8 cellular contexts compared by ENCODE assay signal in the genomic region with DNA sequence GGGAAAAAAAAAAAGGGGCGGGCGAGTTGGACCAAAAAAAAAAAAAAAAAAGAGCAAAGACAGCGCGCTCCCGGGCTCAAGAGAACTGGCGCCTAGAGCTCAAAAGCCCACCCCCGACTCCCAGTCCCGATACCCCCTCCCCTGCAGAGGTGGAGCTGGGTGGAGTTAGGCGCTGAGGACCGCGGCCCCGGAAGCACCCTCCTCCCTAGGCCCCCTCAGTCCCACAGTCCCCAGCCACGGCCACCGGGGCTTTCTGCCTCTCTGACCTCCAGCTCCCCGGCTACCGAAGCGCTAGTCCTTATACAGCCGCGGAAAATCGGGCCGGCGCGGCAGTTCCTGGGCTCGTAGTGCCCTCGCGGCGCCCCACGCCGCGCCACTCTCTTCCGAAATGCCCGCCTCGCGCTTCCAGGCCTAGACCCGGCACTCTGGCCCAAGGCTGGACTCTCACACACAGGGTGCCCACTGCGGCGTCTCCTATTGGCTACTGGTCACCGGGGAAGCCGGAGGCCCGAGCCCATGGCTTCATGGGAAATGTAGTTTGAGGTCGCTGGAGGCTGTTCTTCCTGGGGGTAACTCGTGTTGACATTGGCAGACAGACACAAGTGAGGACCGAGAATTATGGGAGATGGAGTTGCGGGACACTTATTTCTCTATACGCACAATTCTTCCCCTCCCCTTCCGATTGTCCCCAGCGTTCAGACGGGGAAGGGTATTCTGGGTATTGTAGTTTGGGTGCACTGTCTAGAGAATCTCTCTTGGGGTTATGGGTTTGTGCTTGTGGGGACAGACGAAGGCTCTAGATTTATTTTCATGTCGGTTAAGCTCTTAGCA. TPM values are rescaled to one million over a fixed set of nuclear protein-coding genes. Genes with fewer than 3 reads are reported as not detected.
DNase-seq lines count a peak whose midpoint lies in the region; ATAC-seq and TF ChIP-seq lines count a peak whose summit lies in the region.

A gene with protein sequence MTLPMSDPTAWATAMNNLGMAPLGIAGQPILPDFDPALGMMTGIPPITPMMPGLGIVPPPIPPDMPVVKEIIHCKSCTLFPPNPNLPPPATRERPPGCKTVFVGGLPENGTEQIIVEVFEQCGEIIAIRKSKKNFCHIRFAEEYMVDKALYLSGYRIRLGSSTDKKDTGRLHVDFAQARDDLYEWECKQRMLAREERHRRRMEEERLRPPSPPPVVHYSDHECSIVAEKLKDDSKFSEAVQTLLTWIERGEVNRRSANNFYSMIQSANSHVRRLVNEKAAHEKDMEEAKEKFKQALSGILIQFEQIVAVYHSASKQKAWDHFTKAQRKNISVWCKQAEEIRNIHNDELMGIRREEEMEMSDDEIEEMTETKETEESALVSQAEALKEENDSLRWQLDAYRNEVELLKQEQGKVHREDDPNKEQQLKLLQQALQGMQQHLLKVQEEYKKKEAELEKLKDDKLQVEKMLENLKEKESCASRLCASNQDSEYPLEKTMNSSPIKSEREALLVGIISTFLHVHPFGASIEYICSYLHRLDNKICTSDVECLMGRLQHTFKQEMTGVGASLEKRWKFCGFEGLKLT (minus strand): TSS at position 427 of the 831 bp plus-strand sequence. CDS start 199,993 bp downstream, outside the sequence.

- CTCF ChIA-PET in RWPE1 (lab: Yijun Ruan, JAX): interaction anchor here (0.6 kb wide), 2 partner anchors 37 to 748 kb away, joined by 3 read pairs; no protein-coding TSS in a partner anchor

- intact Hi-C loops in natural killer cell (cut with micrococcal nuclease): no loop called here

- peak within 1 kb of the TSS; percentile 67 for H3K4me3 ChIP-seq in LNCaP clone FGC (ENCODE audit: low read depth, low read length)

- H3K27ac ChIP-seq in RWPE1: peak within 1 kb of the TSS; percentile 73

- POLR2A ChIA-PET in RWPE1 (lab: Yijun Ruan, JAX; ENCODE audit: low non-redundant PET): no interaction called here

- no peaks in the 10 kb centered on the region for H3K9me3 Mint-ChIP-seq in activated T-helper 17 cell treated with anti-CD3 and anti-CD28 coated beads, Interleukin-2, amount 50 U/mL, for 72 hours
- no peaks in the 10 kb centered on the region for H3K9me3 Mint-ChIP-seq in natural killer cell

- no peak for TF ChIP-seq CTCF in LNCaP clone FGC (IDR thresholded peaks at IDR 0.05; ENCODE audit: control insufficient read depth, extremely low read depth, insufficient read depth)
- no peak for TF ChIP-seq CTCF in RWPE1 (conservative IDR thresholded peaks at IDR 0.05; ENCODE audit: low read depth)
- no peak for TF ChIP-seq CTCF in natural killer cell (IDR thresholded peaks at IDR 0.05)

- peak; percentile 98 for ATAC-seq in activated T-helper 17 cell treated with anti-CD3 and anti-CD28 coated beads, Interleukin-2, amount 50 U/mL, for 72 hours (replicated peaks)
- peak; percentile 94 to 98 (median 94) for ATAC-seq in natural killer cell
- peak; percentile 99 for ATAC-seq in stimulated activated naive CD8-positive, alpha-beta T cell treated with anti-CD3 and anti-CD28 coated beads, Interleukin-15, Interleukin-2, amounts not matched to agents 100 U/mL and 50 U/mL, for 24 hours

- H3K4me1 Mint-ChIP-seq in activated T-helper 17 cell treated with anti-CD3 and anti-CD28 coated beads, Interleukin-2, amount 50 U/mL, for 72 hours: no peaks in the 10 kb centered on the region
- peaks cover 7 to 10% of the 10 kb centered on the region in 2 donors for H3K4me1 Mint-ChIP-seq in natural killer cell

- H3K27ac Mint-ChIP-seq in activated T-helper 17 cell treated with anti-CD3 and anti-CD28 coated beads, Interleukin-2, amount 50 U/mL, for 72 hours: peak within 1 kb of the TSS; percentile 70
- no peak within 1 kb of the TSS for H3K27ac Mint-ChIP-seq in natural killer cell

- no peaks in the 10 kb centered on the region for H3K27me3 Mint-ChIP-seq in activated T-helper 17 cell treated with anti-CD3 and anti-CD28 coated beads, Interleukin-2, amount 50 U/mL, for 72 hours
- H3K27me3 Mint-ChIP-seq in natural killer cell (ENCODE audit: low read depth in 2 of 2): peaks cover 4 to 13% of the 10 kb centered on the region in 2 donors

- H3K36me3 Mint-ChIP-seq in activated T-helper 17 cell treated with anti-CD3 and anti-CD28 coated beads, Interleukin-2, amount 50 U/mL, for 72 hours (ENCODE audit: low read depth): peaks cover 21% of the 10 kb centered on the region
- H3K36me3 Mint-ChIP-seq in natural killer cell: no peaks in the 10 kb centered on the region

- DNase-seq in Daoy (ENCODE audit: low read depth) (peak; percentile 93), GOT3 (lab: John Stamatoyannopoulos, UW) (peak; percentile 63), LNCaP clone FGC (ENCODE audit: low read depth) (peak; percentile 95), RWPE1 (ENCODE audit: low spot score) (peak; percentile 84), fibroblast of peridontal ligament (ENCODE audit: extremely low read depth) (peak; percentile 96), natural killer cell (peak; percentile 70)
- DNase-seq in stimulated activated naive CD8-positive, alpha-beta T cell treated with anti-CD3 and anti-CD28 coated beads, Interleukin-15, Interleukin-2, amounts not matched to agents 100 U/mL and 50 U/mL, for 24 hours: peak; percentile 74

- no peak within 1 kb of the TSS for H3K4me3 Mint-ChIP-seq in activated T-helper 17 cell treated with anti-CD3 and anti-CD28 coated beads, Interleukin-2, amount 50 U/mL, for 72 hours
- no peak within 1 kb of the TSS for H3K4me3 Mint-ChIP-seq in natural killer cell

RNA-seq across cellular contexts. Expression of the gene that starts here (rescaled TPM):
- 8.3 and 10.5 TPM in 2 replicates for total RNA-seq in Daoy (2014; rRNA removed; shearing (Covaris generic))
- total RNA-seq in activated T-helper 17 cell treated with anti-CD3 and anti-CD28 coated beads, Interleukin-2, amount 50 U/mL, for 72 hours: 10 to 100 TPM in 1 of 2 donors, 1 to 10 TPM in 1; 7.0 to 13.0 TPM
- total RNA-seq in natural killer cell: 10 to 100 TPM in 2 of 3 donors, 1 to 10 TPM in 1; 9.3 to 14.7 (median 13.3) TPM

Comparison
In these comparisons a context has a peak if more than half of its experiments do, and no peak if none do; other contexts are left out.
1. Peak in every context shown above with its lines: DNase-seq, ATAC-seq, H3K4me3 ChIP-seq and H3K27ac ChIP-seq.